ENCODE assay signal across 1 cellular context in genomic region chr4:2962614-2963184, GRCh38.
TF ChIP-seq lines count a peak whose summit lies in the region.

No MANE protein-coding gene starts in this region.

TF ChIP-seq in HepG2, 621 proteins besides CTCF, POLR2A, EP300 and RAD21 (continued from another document and continues in another):
- TF ChIP-seq ZNF34 (CRISPR knock-in tag; IDR thresholded peaks at IDR 0.05; ENCODE audit: borderline replicate concordance) (0 out of 2 replicates have a peak, but pooled peaks have one; percentile 52), ZNF580 (CRISPR knock-in tag; IDR thresholded peaks at IDR 0.05; ENCODE audit: borderline replicate concordance, low read depth) (no peak), MZF1 (CRISPR knock-in tag; IDR thresholded peaks at IDR 0.05; ENCODE audit: borderline replicate concordance) (no peak), CSRNP2 (CRISPR knock-in tag; conservative IDR thresholded peaks at IDR 0.05; ENCODE audit: low read depth) (no peak), ZNF883 (CRISPR knock-in tag; IDR thresholded peaks at IDR 0.05; ENCODE audit: not compliant biosample characterization) (no peak), TIGD3 (CRISPR knock-in tag; IDR thresholded peaks at IDR 0.05; ENCODE audit: borderline replicate concordance) (no peak), ZNF746 (CRISPR knock-in tag; IDR thresholded peaks at IDR 0.05) (peak; percentile 59; the same call in 1 of the 2 replicates), ZNF781 (CRISPR knock-in tag; IDR thresholded peaks at IDR 0.05; ENCODE audit: borderline replicate concordance, not compliant biosample characterization) (peak; percentile 22), CEBPB (IDR thresholded peaks at IDR 0.05; ENCODE audit: borderline replicate concordance, low read depth, low read length) (no peak), BRCA1 (CRISPR knock-in tag; IDR thresholded peaks at IDR 0.05) (no peak), SMAD3 (CRISPR knock-in tag; IDR thresholded peaks at IDR 0.05) (no peak), ZNF44 (CRISPR knock-in tag; IDR thresholded peaks at IDR 0.05) (no peak), MTERF4 (CRISPR knock-in tag; IDR thresholded peaks at IDR 0.05) (no peak), ATRX (CRISPR knock-in tag; IDR thresholded peaks at IDR 0.05; ENCODE audit: borderline replicate concordance) (no peak), HOXA3 (CRISPR knock-in tag; IDR thresholded peaks at IDR 0.05) (no peak), MXD4 (CRISPR knock-in tag; IDR thresholded peaks at IDR 0.05) (no peak), BRD4 (CRISPR knock-in tag; IDR thresholded peaks at IDR 0.05) (no peak), MEF2D (CRISPR knock-in tag; IDR thresholded peaks at IDR 0.05) (no peak), HMGXB4 (CRISPR knock-in tag; IDR thresholded peaks at IDR 0.05; ENCODE audit: borderline replicate concordance in 1 of 2, low read depth in 1 of 2) (no peak), JUN (CRISPR knock-in tag; IDR thresholded peaks at IDR 0.05) (peak; percentile 12; the same call in 1 of the 2 replicates), ZNF234 (CRISPR knock-in tag; conservative IDR thresholded peaks at IDR 0.05) (no peak), ZFP90 (CRISPR knock-in tag; IDR thresholded peaks at IDR 0.05; ENCODE audit: borderline replicate concordance) (no peak), ZNF841 (CRISPR knock-in tag; IDR thresholded peaks at IDR 0.05; ENCODE audit: borderline replicate concordance) (no peak), HOXD1 (CRISPR knock-in tag; IDR thresholded peaks at IDR 0.05) (no peak; the same call in 1 of the 2 replicates), SMC3 (IDR thresholded peaks at IDR 0.05; ENCODE audit: low read length) (no peak), ARHGAP35 (CRISPR knock-in tag; IDR thresholded peaks at IDR 0.05; ENCODE audit: borderline replicate concordance) (0 out of 2 replicates have a peak, but pooled peaks have one; percentile 19), POGZ (CRISPR knock-in tag; IDR thresholded peaks at IDR 0.05) (no peak), ZNF354B (CRISPR knock-in tag; IDR thresholded peaks at IDR 0.05) (no peak), ZNF615 (CRISPR knock-in tag; IDR thresholded peaks at IDR 0.05; ENCODE audit: borderline replicate concordance) (no peak), MEIS1 (CRISPR knock-in tag; IDR thresholded peaks at IDR 0.05; ENCODE audit: borderline replicate concordance) (peak; percentile 86; the same call in 1 of the 2 replicates), ZFP37 (CRISPR knock-in tag; IDR thresholded peaks at IDR 0.05; ENCODE audit: borderline replicate concordance) (0 out of 2 replicates have a peak, but pooled peaks have one; percentile 14), RBM22 (optimal IDR thresholded peaks at IDR 0.05; ENCODE audit: low read length) (no peak), ASH2L (IDR thresholded peaks at IDR 0.05; ENCODE audit: insufficient read length, low read depth, low read length) (no peak), TFE3 (CRISPR knock-in tag; IDR thresholded peaks at IDR 0.05) (no peak), ZNF788 (CRISPR knock-in tag; IDR thresholded peaks at IDR 0.05; ENCODE audit: borderline replicate concordance) (no peak), NFAT5 (CRISPR knock-in tag; IDR thresholded peaks at IDR 0.05) (peak; percentile 32; the same call in 1 of the 2 replicates), ZNF274 (CRISPR knock-in tag; IDR thresholded peaks at IDR 0.05) (no peak), MIER3 (CRISPR knock-in tag; IDR thresholded peaks at IDR 0.05; ENCODE audit: borderline replicate concordance) (no peak), PCBP2 (optimal IDR thresholded peaks at IDR 0.05; ENCODE audit: low read depth, low read length, poor library complexity, severe bottlenecking) (no peak), MTA1 (CRISPR knock-in tag; IDR thresholded peaks at IDR 0.05; ENCODE audit: borderline replicate concordance) (peak; percentile 65; the same call in 1 of the 2 replicates), MAFG (CRISPR knock-in tag; IDR thresholded peaks at IDR 0.05) (no peak), AHR (CRISPR knock-in tag; IDR thresholded peaks at IDR 0.05) (no peak), ZNF276 (CRISPR knock-in tag; IDR thresholded peaks at IDR 0.05; ENCODE audit: low read depth) (0 out of 2 replicates have a peak, but pooled peaks have one; percentile 7), ZNF281 (CRISPR knock-in tag; IDR thresholded peaks at IDR 0.05; ENCODE audit: borderline replicate concordance) (no peak), SIX4 (CRISPR knock-in tag; IDR thresholded peaks at IDR 0.05) (no peak), ZNF275 (CRISPR knock-in tag; IDR thresholded peaks at IDR 0.05; ENCODE audit: borderline replicate concordance) (no peak), ZNF879 (CRISPR knock-in tag; IDR thresholded peaks at IDR 0.05) (no peak)
